ENCODE assay signal across 19 cellular contexts in genomic region chr6:82259389-82259788, GRCh38. TPM values are rescaled to one million over a fixed set of nuclear protein-coding genes. Genes with fewer than 3 reads are reported as not detected.
DNase-seq lines count a peak whose midpoint lies in the region; ATAC-seq, FAIRE-seq and TF ChIP-seq lines count a peak whose summit lies in the region.
"Had no signal": no experiment of that assay in that cellular context is flagged by ENCODE, and none has a peak within 500 bp of the region (broad histone marks: within the 10 kb centered on the region; RNA-seq: fewer than 3 reads in every experiment).

No MANE protein-coding gene starts in this region.

- no TSS peak for BruUV-seq in K562 (replicated peaks; lab: Mats Ljungman, UMichigan)

- no peak overlapping the region for H3K9ac ChIP-seq in HUES64 (ENCODE audit: low read depth, low read length)
- no peak overlapping the region for H3K9ac ChIP-seq in K562 (ENCODE audit: insufficient read depth in 1 of 2, low read depth in 2 of 2, low read length in 2 of 2)
- H3K9ac ChIP-seq: neural progenitor cell had no signal

- H3K4me1 ChIP-seq in HUES64 (ENCODE audit: insufficient read depth, low read length), result peaks cover 42% of the 10 kb centered on the region
- H3K4me1 ChIP-seq in K562 (replicated peaks in 1 of 2; ENCODE audit: control insufficient read depth in 2 of 2, insufficient read depth in 2 of 2, low read length in 2 of 2), result no peaks in the 10 kb centered on the region; a peak in 1 of 5 replicates
- H3K4me1 ChIP-seq: psoas muscle had no signal

- TF ChIP-seq POLR2A in K562 (conservative IDR thresholded peaks at IDR 0.05), result no peak

- H4K20me1 ChIP-seq in K562 (replicated peaks; ENCODE audit: control insufficient read depth, insufficient read depth, low read length), result no peaks in the 10 kb centered on the region

- no peak for FAIRE-seq in K562 (lab: Jason Lieb, UNC)

- no peak for TF ChIP-seq RAD21 in K562 (CRISPR knock-in tag; conservative IDR thresholded peaks at IDR 0.05 in 1 of 2, IDR thresholded peaks at IDR 0.05 in 1 of 2)

- CTCF ChIA-PET in K562 (lab: Yijun Ruan, JAX; ENCODE audit: low intra/inter-chr PET ratio), result no interaction called here

- H3K4me2 ChIP-seq in K562 (ENCODE audit: insufficient read depth, low read length), result no peak overlapping the region
- H3K4me2 ChIP-seq: neural progenitor cell had no signal

- no peaks in the 10 kb centered on the region for H3K9me1 ChIP-seq in K562 (ENCODE audit: control insufficient read depth, insufficient read depth, low read length)

- H2AFZ ChIP-seq in K562 (ENCODE audit: low read depth, low read length), result no peak overlapping the region
- H2AFZ ChIP-seq: neural progenitor cell had no signal

- POLR2A ChIA-PET in K562 (lab: Yijun Ruan, JAX), result no interaction called here

- no peak for TF ChIP-seq EP300 in K562 (IDR thresholded peaks at IDR 0.05; ENCODE audit: low read length)

- intact Hi-C loops in K562 (cut with micrococcal nuclease), result no loop called here

- H3K9me3 ChIP-seq in HUES64 (ENCODE audit: insufficient read depth, low read depth, low read length) (no peaks in the 10 kb centered on the region), K562 (replicated peaks; ENCODE audit: control insufficient read depth, insufficient read depth, low read depth, low read length) (no peaks in the 10 kb centered on the region)
- H3K9me3 ChIP-seq: psoas muscle had no signal

- H3K36me3 ChIP-seq in HUES64 (ENCODE audit: insufficient read depth, low read length) (no peaks in the 10 kb centered on the region), K562 (ENCODE audit: control insufficient read depth, insufficient read depth, low read length) (no peaks in the 10 kb centered on the region)
- H3K36me3 ChIP-seq: neural progenitor cell, WERI-Rb-1 had no signal

- DNase-seq in NOMO-1 treated with dmso at 0.1 percent for 144 hours (lab: John Stamatoyannopoulos, UW; ENCODE audit: unreplicated experiment) (peak; percentile 52), K562 (ENCODE audit: extremely low read depth in 1 of 4, low spot score in 3 of 4) (no peak), renal cortical epithelial cell (ENCODE audit: low read depth) (peak; percentile 63), caudate nucleus (lab: John Stamatoyannopoulos, UW) (no peak)
- DNase-seq: activated CD4-positive, alpha-beta T cell treated with anti-CD3 and anti-CD28 coated beads, Interleukin-2, amount 50 U/mL, for 1 hour; activated naive CD8-positive, alpha-beta T cell treated with anti-CD3 and anti-CD28 coated beads, Interleukin-2, amount 10 ng/mL, durations not matched to agents 7 days and 5 days; CD4-positive, alpha-beta memory T cell; foreskin melanocyte; HFFc6; hippocampal formation; NCI-H1436 treated with DMSO at 0.1 percent for 48 hours; NCI-H510A treated with DMSO at 0.1 percent for 48 hours; psoas muscle; stimulated activated naive B cell treated with anti-CD40 and anti-IgM and Interleukin-4, amounts not matched to agents 10 μg/mL and 1 μg/mL and 100 μg/mL, for 72 hours; WERI-Rb-1 had no signal

- in situ Hi-C loops in K562 (cut with MboI), result no loop called here

- H3K4me3 ChIP-seq in HUES64 (ENCODE audit: low read length), result no peak overlapping the region
- H3K4me3 ChIP-seq in K562, result no peak overlapping the region
- H3K4me3 ChIP-seq: neural progenitor cell, psoas muscle had no signal

- H3K27ac ChIP-seq in HUES64 (ENCODE audit: low read depth, low read length), result 0 out of 2 replicates have a peak overlapping the region, but pooled peaks have one; percentile 37
- no peak overlapping the region for H3K27ac ChIP-seq in K562 (ENCODE audit: extremely low read depth, low read depth, low read length)
- H3K27ac ChIP-seq in caudate nucleus (ENCODE audit: low read depth, low read length), result no peak overlapping the region
- H3K27ac ChIP-seq: neural progenitor cell, psoas muscle, WERI-Rb-1 had no signal

- H3K27me3 ChIP-seq in HUES64 (ENCODE audit: insufficient read depth, low read length), result no peaks in the 10 kb centered on the region
- H3K27me3 ChIP-seq in K562 (ENCODE audit: control insufficient read depth in 2 of 2, insufficient read depth in 2 of 2, low read length in 2 of 2), result no peaks in the 10 kb centered on the region
- H3K27me3 ChIP-seq: neural progenitor cell had no signal

- H3K79me2 ChIP-seq in K562 (ENCODE audit: control insufficient read depth, insufficient read depth, low read length), result no peaks in the 10 kb centered on the region

- 96% methylated on average over 1 of the region's 1 CpG for WGBS in HUES64
- 25% methylated on average over 1 of the region's 1 CpG for WGBS in K562 (ENCODE audit: insufficient coverage, low coverage, missing lambda C conversion rate)

- no peak for TF ChIP-seq CTCF in K562 (IDR thresholded peaks at IDR 0.05 in 2 of 3, conservative IDR thresholded peaks at IDR 0.05 in 1 of 3; ENCODE audit: insufficient read depth in 2 of 3, low read depth in 1 of 3, low read length in 3 of 3)

- no peak; the same call in 2 of the 3 replicates for ATAC-seq in K562
- ATAC-seq in GM18870 (IDR thresholded peaks at IDR 0.05; ENCODE audit: unreplicated experiment), result no peak
- no peak for ATAC-seq in GM18519 (IDR thresholded peaks at IDR 0.05; ENCODE audit: low FRiP score, unreplicated experiment)
- ATAC-seq: psoas muscle; stimulated activated naive B cell treated with anti-CD40 and anti-IgM and Interleukin-4, amounts not matched to agents 10 μg/mL and 1 μg/mL and 100 μg/mL, for 72 hours had no signal

TF ChIP-seq in K562, 482 proteins besides CTCF, POLR2A, EP300 and RAD21:
- no peak for TF ChIP-seq RBM25 (IDR thresholded peaks at IDR 0.05; ENCODE audit: low read depth, low read length, severe bottlenecking)
- TF ChIP-seq TCF3 (CRISPR knock-in tag; IDR thresholded peaks at IDR 0.05), result no peak
- TF ChIP-seq SPI1 (IDR thresholded peaks at IDR 0.05; ENCODE audit: borderline replicate concordance, low read depth, low read length), result 0 out of 2 replicates have a peak, but pooled peaks have one; percentile 5
- no peak for TF ChIP-seq KAT2B (IDR thresholded peaks at IDR 0.05; ENCODE audit: low read depth, low read length)
- TF ChIP-seq ZNF133 (CRISPR knock-in tag; IDR thresholded peaks at IDR 0.05), result no peak

RNA-seq across cellular contexts. Expression of gene IBTK, which starts 11.8 kb away (rescaled TPM):
- 16.0 TPM for polyA plus RNA-seq in HUES64 (2013, experiment 1 of 2)
- polyA plus RNA-seq in HUES64 (2013, experiment 2 of 2), result 16.7 TPM
- total RNA-seq in K562 (2011; cell fraction: chromatin; rRNA removed; ENCODE audit: low replicate concordance), result 28.6 and 102 TPM in 2 replicates
- 13.7 and 19.1 TPM in 2 replicates for total RNA-seq in K562 (2011; cell fraction: nucleolus; rRNA removed)
- 31.2 and 36.9 TPM in 2 replicates for total RNA-seq in K562 (2011; cell fraction: nucleoplasm; rRNA removed)
- 15.8 and 17.3 TPM in 2 replicates for total RNA-seq in K562 (2014; rRNA removed)
- 33.9 and 40.4 TPM in 2 replicates for total RNA-seq in K562 (2014; rRNA removed; fragmentation: Illumina TruSeq; extraction: Trizol)
- total RNA-seq in K562 (2015; rRNA removed; fragmentation: Illumina TruSeq; extraction: Trizol), result 31.6 and 36.4 TPM in 2 replicates
- 22.2 and 22.9 TPM in 2 replicates for total RNA-seq in K562 (2021)
- 18.3 and 25.6 TPM in 2 replicates for polyA plus RNA-seq in K562 (2011; rRNA removed)
- 3.0 and 5.8 TPM in 2 replicates for polyA plus RNA-seq in K562 (2011; cell fraction: cytosol; rRNA removed)
- 13.8 and 17.4 TPM in 2 replicates for polyA plus RNA-seq in K562 (2011; cell fraction: nucleus; rRNA removed)
- 12.8 and 14.0 TPM in 2 replicates for polyA plus RNA-seq in K562 (2012)
- polyA plus RNA-seq in K562 (2014; fragmentation: Illumina TruSeq; extraction: Trizol), result 19.8 and 21.8 TPM in 2 replicates
- 10 to 100 TPM; 13.2 to 16.9 TPM for polyA plus RNA-seq in K562 (2014; fragmentation: Nextera tagmentation; extraction: Ambion mirVana)
- polyA plus RNA-seq in K562 (2014; rRNA removed), result 13.3 and 15.9 TPM in 2 replicates
- 67.7 and 72.7 TPM in 2 replicates for polyA minus RNA-seq in K562 (2011; rRNA and poly(A)+ RNA removed)
- polyA minus RNA-seq in K562 (2011; cell fraction: cytosol; rRNA and poly(A)+ RNA removed), result 17.6 and 20.9 TPM in 2 replicates
- 30.8 and 51.0 TPM in 2 replicates for polyA minus RNA-seq in K562 (2011; cell fraction: nucleus; rRNA and poly(A)+ RNA removed)
- total RNA-seq in renal cortical epithelial cell, result 56.4 and 81.4 TPM in 2 replicates

Comparison
In these comparisons a context has a peak if more than half of its experiments do, and no peak if none do; other contexts are left out.
1. DNase-seq: peak in NOMO-1 treated with dmso at 0.1 percent for 144 hours (single experiment) and renal cortical epithelial cell (single experiment); none in K562 (0 of 4) and caudate nucleus (0 of 61).